ENCODE assay signal across 17 cellular contexts in the genomic region with DNA sequence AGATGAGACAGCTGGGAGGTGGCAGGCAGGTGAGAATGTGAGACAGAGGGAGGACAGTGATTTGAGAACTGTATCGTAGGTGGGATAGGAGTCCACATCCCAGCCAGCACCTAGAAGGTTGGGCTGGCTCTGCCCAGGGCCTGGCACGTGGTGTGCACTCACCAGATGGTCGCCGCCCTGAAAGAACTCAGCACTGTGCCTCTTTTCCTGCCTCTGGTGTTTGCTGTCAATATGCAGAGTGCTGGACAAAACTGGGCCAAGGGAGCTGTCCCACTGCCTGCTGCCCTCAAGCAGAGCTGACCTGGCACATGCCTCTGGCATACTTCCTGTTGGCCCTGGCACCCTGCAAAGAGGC. TPM values are rescaled to one million over a fixed set of nuclear protein-coding genes. Genes with fewer than 3 reads are reported as not detected.
A peak's percentile ranks its signal among the peaks of the same experiment; 100 is the strongest.
DNase-seq lines count a peak whose midpoint lies in the region; ATAC-seq, FAIRE-seq and TF ChIP-seq lines count a peak whose summit lies in the region.
"Had no signal": no experiment of that assay in that cellular context is flagged by ENCODE, and none has a peak within 500 bp of the region (broad histone marks: within the 10 kb centered on the region; RNA-seq: fewer than 3 reads in every experiment).

No MANE protein-coding gene starts in this region.

- H3K9me3 ChIP-seq in H1 (ENCODE audit: insufficient read depth in 2 of 2, low read depth in 1 of 2, low read length in 1 of 2) (no peaks in the 10 kb centered on the region), thymus (ENCODE audit: control insufficient read depth) (no peaks in the 10 kb centered on the region)

- no peak for TF ChIP-seq RAD21 in H1 (IDR thresholded peaks at IDR 0.05 in 1 of 2, conservative IDR thresholded peaks at IDR 0.05 in 1 of 2; ENCODE audit: low read depth in 2 of 2, low read length in 2 of 2)

- no peaks in the 10 kb centered on the region for H3K23me2 ChIP-seq in H1 (ENCODE audit: low read depth, low read length)

- no peak overlapping the region for H3K27ac ChIP-seq in H1 (ENCODE audit: low read depth, low read length)
- H3K27ac ChIP-seq in thymus (ENCODE audit: low read depth), result peak overlapping the region; percentile 36

- no peak overlapping the region for H2BK15ac ChIP-seq in H1 (ENCODE audit: low read length)

- H3K79me2 ChIP-seq in H1 (ENCODE audit: control insufficient read depth in 1 of 2, insufficient read depth in 2 of 2, low read length in 2 of 2), result no peaks in the 10 kb centered on the region

- no peak overlapping the region for H3K4ac ChIP-seq in H1 (replicated peaks; ENCODE audit: insufficient read length, low read depth, low read length)

- H3K56ac ChIP-seq in H1 (replicated peaks; ENCODE audit: insufficient read length, low read depth, low read length), result no peak overlapping the region

- CTCF ChIA-PET in H1 (lab: Charles Lee; ENCODE audit: partially characterized antibody), result interaction anchor here (1.0 kb wide), 1 partner anchor 23 kb away, joined by 3 read pairs; no protein-coding TSS in a partner anchor

- ATAC-seq in GM18868 (IDR thresholded peaks at IDR 0.05; ENCODE audit: unreplicated experiment), result no peak
- no peak for ATAC-seq in HG03439 (IDR thresholded peaks at IDR 0.05; ENCODE audit: unreplicated experiment)
- ATAC-seq: activated CD4-positive, CD25-positive, alpha-beta regulatory T cell treated with anti-CD3 and anti-CD28 coated beads, Interleukin-2, amount 50 U/mL, for 24 hours had no signal

- no peak overlapping the region for H2BK12ac ChIP-seq in H1 (ENCODE audit: low read depth, low read length)

- 85% methylated on average over 4 of the region's 4 CpGs; no CpG with 5 or more reads in 1 of the 2 experiments for WGBS in H1 (ENCODE audit: extremely low coverage in 1 of 2, insufficient coverage in 1 of 2, insufficient read length in 1 of 2, insufficient replicate concordance in 2 of 2, low coverage in 1 of 2, low lambda C conversion rate in 2 of 2, missing lambda C conversion rate in 1 of 2), 2 experiments
- 94% methylated on average over 4 of the region's 4 CpGs for WGBS in thymus

- TF ChIP-seq EP300 in H1 (IDR thresholded peaks at IDR 0.05; ENCODE audit: borderline replicate concordance in 1 of 2, low read depth in 2 of 2, low read length in 2 of 2), result no peak

- POLR2A ChIA-PET in H1 (lab: Charles Lee; ENCODE audit: partially characterized antibody), result no interaction called here

- TF ChIP-seq CTCF in H1 (IDR thresholded peaks at IDR 0.05; ENCODE audit: control extremely low read depth in 1 of 3, insufficient read depth in 1 of 3, low read depth in 1 of 3, low read length in 3 of 3), result no peak

- no peak overlapping the region; the same call in 1 of the 2 replicates for H3K18ac ChIP-seq in H1 (ENCODE audit: extremely low read depth, low read length)

- no peak for FAIRE-seq in H1 (lab: Jason Lieb, UNC)
- FAIRE-seq: G401.6 had no signal

- H3K9ac ChIP-seq in H1 (replicated peaks in 1 of 4; ENCODE audit: extremely low read depth in 1 of 4, low read depth in 3 of 4, low read length in 3 of 4), result no peak overlapping the region

- H3K4me1 ChIP-seq in H1 (replicated peaks in 1 of 4; ENCODE audit: control insufficient read depth in 3 of 4, insufficient read depth in 4 of 4, low read length in 3 of 4), result peaks cover 0 to 8% (median 1%) of the 10 kb centered on the region in 4 experiments; a peak in 3 of 7 replicates
- H3K4me1 ChIP-seq in thymus (ENCODE audit: control insufficient read depth, insufficient read depth, low read length), result no peaks in the 10 kb centered on the region

- H4K91ac ChIP-seq in H1 (replicated peaks; ENCODE audit: insufficient read length, low read length), result no peak overlapping the region

- H3K27me3 ChIP-seq in H1 (replicated peaks in 1 of 4; ENCODE audit: control insufficient read depth in 3 of 4, extremely low read depth in 1 of 4, insufficient read depth in 3 of 4, low read length in 3 of 4), result no peaks in the 10 kb centered on the region
- no peaks in the 10 kb centered on the region for H3K27me3 ChIP-seq in thymus (ENCODE audit: control insufficient read depth, insufficient read depth)

- no peak overlapping the region; the same call in 1 of the 2 replicates for H4K8ac ChIP-seq in H1 (ENCODE audit: extremely low read depth, insufficient read depth, low read length)

- peak; percentile 30 for DNase-seq in NCI-H446 treated with DMSO at 0.1 percent for 48 hours (lab: John Stamatoyannopoulos, UW)
- no peak for DNase-seq in H1 (ENCODE audit: low read depth in 1 of 2, low spot score in 2 of 2)
- peak; percentile 39 for DNase-seq in myocyte (ENCODE audit: low read depth)
- DNase-seq in UCSD-AML1 (lab: John Stamatoyannopoulos, UW; ENCODE audit: unreplicated experiment), result no peak
- no peak for DNase-seq in NCI-H774 (lab: John Stamatoyannopoulos, UW)
- DNase-seq: activated T-cell treated with anti-CD3 and anti-CD28 coated beads, Interleukin-2, amount 50 U/mL, for 1 hour; hippocampal formation; KG1; mesendoderm; NCI-H1930; NK-92 treated with Interleukin-12 subunit alpha and Interleukin-12 subunit beta, amount 100 ng/mL, for 24 hours; stimulated activated naive B cell treated with anti-CD40 and anti-IgM and Interleukin-4, amounts not matched to agents 10 μg/mL and 1 μg/mL and 100 μg/mL, for 72 hours had no signal

- no peak overlapping the region for H4K5ac ChIP-seq in H1 (ENCODE audit: insufficient read length, low read depth, low read length)

- no peaks in the 10 kb centered on the region for H3K79me1 ChIP-seq in H1 (ENCODE audit: low read depth, low read length)

- H3K14ac ChIP-seq in H1 (ENCODE audit: insufficient read length), result no peak overlapping the region

- H2BK5ac ChIP-seq in H1 (ENCODE audit: low read depth, low read length), result peak overlapping the region; percentile 66; the same call in 1 of the 2 replicates

- H3K4me3 ChIP-seq in H1 (ENCODE audit: extremely low read depth in 1 of 4, insufficient read depth in 2 of 4, low read depth in 3 of 4, low read length in 4 of 4) (no peak overlapping the region), thymus (ENCODE audit: low read length) (no peak overlapping the region)

- H3K36me3 ChIP-seq in H1 (ENCODE audit: control insufficient read depth in 2 of 4, insufficient read depth in 4 of 4, low read length in 3 of 4), result no peaks in the 10 kb centered on the region
- H3K36me3 ChIP-seq in thymus (ENCODE audit: control insufficient read depth, insufficient read depth), result no peaks in the 10 kb centered on the region

- peaks cover 0 to 2% of the 10 kb centered on the region in 2 experiments for H4K20me1 ChIP-seq in H1 (replicated peaks in 1 of 2; ENCODE audit: control insufficient read depth in 1 of 2, insufficient read depth in 2 of 2, low read length in 2 of 2)

- no peak overlapping the region for H2AFZ ChIP-seq in H1 (ENCODE audit: low read length)

- H2BK120ac ChIP-seq in H1 (replicated peaks; ENCODE audit: low read depth, low read length), result no peak overlapping the region

- no peak for TF ChIP-seq POLR2A in H1 (IDR thresholded peaks at IDR 0.05; ENCODE audit: control extremely low read depth in 1 of 2, low read depth in 2 of 2, low read length in 2 of 2)

- no peak overlapping the region for H3K23ac ChIP-seq in H1 (ENCODE audit: insufficient read length)

- H2BK20ac ChIP-seq in H1 (ENCODE audit: low read length), result no peak overlapping the region

- H2AK5ac ChIP-seq in H1 (ENCODE audit: low read depth, low read length), result no peak overlapping the region

- no peak overlapping the region for H3K4me2 ChIP-seq in H1 (ENCODE audit: insufficient read depth in 1 of 2, low read depth in 2 of 2, low read length in 2 of 2)

TF ChIP-seq in H1, 55 proteins besides CTCF, POLR2A, EP300 and RAD21:
- TF ChIP-seq FOSL1 (IDR thresholded peaks at IDR 0.05; ENCODE audit: insufficient read depth, low read depth, low read length) (no peak), YY1 (IDR thresholded peaks at IDR 0.05; ENCODE audit: low read depth, low read length) (no peak), ZNF274 (IDR thresholded peaks at IDR 0.05; ENCODE audit: borderline replicate concordance, extremely low read depth, low read length) (no peak), JUN (IDR thresholded peaks at IDR 0.05; ENCODE audit: low read depth, low read length) (no peak), POLR2AphosphoS5 (IDR thresholded peaks at IDR 0.05; ENCODE audit: low read depth, low read length) (no peak)

RNA-seq across cellular contexts. Expression of a gene that starts 36.8 kb away (rescaled TPM):
- total RNA-seq in H1 (2021; fragmentation: NEBNext Ultra II Directional; extraction: Animal tissue kit (Norgen Biotek cat#: 25700)), result 5.7 and 5.8 TPM in 2 replicates
- polyA plus RNA-seq in H1 (2011; rRNA removed) (2.0 and 2.4 TPM in 2 replicates), thymus (2.5 TPM)
- polyA plus RNA-seq in H1 (2011; cell fraction: cytosol; rRNA removed), result 2.0 TPM
- 2.8 TPM for polyA plus RNA-seq in H1 (2011; cell fraction: nucleus; rRNA removed)
- polyA plus RNA-seq in H1 (2012, experiment 1 of 2), result 2.5 to 3.3 TPM (median 2.9 TPM) in 4 replicates
- 2.1 TPM for polyA plus RNA-seq in H1 (2012, experiment 2 of 2)
- polyA plus RNA-seq in H1 (2013, experiment 1 of 2), result 3.7 TPM
- polyA plus RNA-seq in H1 (2013, experiment 2 of 2), result 4.5 TPM
- 3.9 and 5.0 TPM in 2 replicates for polyA minus RNA-seq in H1 (2011; rRNA and poly(A)+ RNA removed)
- 3.6 TPM for polyA minus RNA-seq in H1 (2011; cell fraction: cytosol; rRNA and poly(A)+ RNA removed)
- 4.4 TPM for polyA minus RNA-seq in H1 (2011; cell fraction: nucleus; rRNA and poly(A)+ RNA removed)
- 49.3 and 57.5 TPM in 2 replicates for total RNA-seq in myocyte
- polyA plus RNA-seq in myocyte (2012), result 81.8 TPM

Comparison
In these comparisons a context has a peak if more than half of its experiments do, and no peak if none do; other contexts are left out.
1. DNase-seq: peak in NCI-H446 treated with DMSO at 0.1 percent for 48 hours (single experiment) and myocyte (single experiment); none in H1 (0 of 2), UCSD-AML1 (single experiment) and NCI-H774 (single experiment).